11 cellular contexts compared by ENCODE assay signal in genomic region chr21:34383724-34384415, GRCh38. TPM values are rescaled to one million over a fixed set of nuclear protein-coding genes. Genes with fewer than 3 reads are reported as not detected.
DNase-seq lines count a peak whose midpoint lies in the region; ATAC-seq, FAIRE-seq and TF ChIP-seq lines count a peak whose summit lies in the region.
"Not testable (repeated sequence)": the region's sequence is repeated elsewhere in the genome, so short reads cannot be mapped to it uniquely, and the experiment has no call there.
"Had no signal": no experiment of that assay in that cellular context is flagged by ENCODE, and none has a peak within 500 bp of the region (broad histone marks: within the 10 kb centered on the region; RNA-seq: fewer than 3 reads in every experiment).

No MANE protein-coding gene starts in this region.

- not testable (repeated sequence) for H4K5ac ChIP-seq in H1 (ENCODE audit: insufficient read length, low read depth, low read length)

- ATAC-seq in GM18868 (IDR thresholded peaks at IDR 0.05; ENCODE audit: unreplicated experiment) (peak; percentile 90), GM19455 (IDR thresholded peaks at IDR 0.05; ENCODE audit: unreplicated experiment) (peak; percentile 91), GM21723 (IDR thresholded peaks at IDR 0.05; ENCODE audit: unreplicated experiment) (peak; percentile 96), HG02870 (IDR thresholded peaks at IDR 0.05; ENCODE audit: unreplicated experiment) (peak; percentile 92), HG03280 (IDR thresholded peaks at IDR 0.05; ENCODE audit: unreplicated experiment) (peak; percentile 97), T-helper 17 cell (peak; percentile 53)

- H2AK5ac ChIP-seq in H1 (ENCODE audit: low read depth, low read length): not testable (repeated sequence)

- H3K27ac Mint-ChIP-seq in T-helper 17 cell: not testable (repeated sequence)

- not testable (repeated sequence) for H3K79me2 ChIP-seq in H1 (ENCODE audit: control insufficient read depth in 1 of 2, insufficient read depth in 2 of 2, low read length in 2 of 2)

- not testable (repeated sequence) for H3K36me3 Mint-ChIP-seq in T-helper 17 cell (ENCODE audit: low read depth)

- H2AFZ ChIP-seq in H1 (ENCODE audit: low read length): not testable (repeated sequence)

- TF ChIP-seq EP300 in H1 (IDR thresholded peaks at IDR 0.05; ENCODE audit: borderline replicate concordance in 1 of 2, low read depth in 2 of 2, low read length in 2 of 2): not testable (repeated sequence)

- not testable (repeated sequence) for H3K18ac ChIP-seq in H1 (ENCODE audit: extremely low read depth, low read length)

- not testable (repeated sequence) for DNase-seq in T-helper 17 cell; H1 (ENCODE audit: low read depth in 1 of 2, low spot score in 2 of 2)

- H2BK12ac ChIP-seq in H1 (ENCODE audit: low read depth, low read length): not testable (repeated sequence)

- not testable (repeated sequence) for H3K9me3 ChIP-seq in T-helper 17 cell (ENCODE audit: control insufficient read depth, low read length, poor library complexity, severe bottlenecking); H1 (ENCODE audit: insufficient read depth in 2 of 2, low read depth in 1 of 2, low read length in 1 of 2)

- not testable (repeated sequence) for H3K4me1 Mint-ChIP-seq in T-helper 17 cell

- H4K91ac ChIP-seq in H1 (replicated peaks; ENCODE audit: insufficient read length, low read length): not testable (repeated sequence)

- not testable (repeated sequence) for H3K27me3 Mint-ChIP-seq in T-helper 17 cell

- not testable (repeated sequence) for H3K4me2 ChIP-seq in H1 (ENCODE audit: insufficient read depth in 1 of 2, low read depth in 2 of 2, low read length in 2 of 2)

- H2BK120ac ChIP-seq in H1 (replicated peaks; ENCODE audit: low read depth, low read length): not testable (repeated sequence)

- H4K8ac ChIP-seq in H1 (ENCODE audit: extremely low read depth, insufficient read depth, low read length): not testable (repeated sequence)

- not testable (repeated sequence) for H3K23me2 ChIP-seq in H1 (ENCODE audit: low read depth, low read length)

- CTCF ChIA-PET in H1 (lab: Charles Lee; ENCODE audit: partially characterized antibody): not testable (repeated sequence)

- H3K27ac ChIP-seq in H1 (ENCODE audit: low read depth, low read length): not testable (repeated sequence)

- FAIRE-seq in H1 (lab: Jason Lieb, UNC): peak; percentile 89

- not testable (repeated sequence) for H3K14ac ChIP-seq in H1 (ENCODE audit: insufficient read length)

- H4K20me1 ChIP-seq in H1 (replicated peaks in 1 of 2; ENCODE audit: control insufficient read depth in 1 of 2, insufficient read depth in 2 of 2, low read length in 2 of 2): not testable (repeated sequence)

- not testable (repeated sequence) for H3K4me3 Mint-ChIP-seq in T-helper 17 cell

- not testable (repeated sequence) for TF ChIP-seq CTCF in H1 (IDR thresholded peaks at IDR 0.05; ENCODE audit: control extremely low read depth in 1 of 3, insufficient read depth in 1 of 3, low read depth in 1 of 3, low read length in 3 of 3)

- not testable (repeated sequence) for H3K56ac ChIP-seq in H1 (replicated peaks; ENCODE audit: insufficient read length, low read depth, low read length)

- not testable (repeated sequence) for H3K23ac ChIP-seq in H1 (ENCODE audit: insufficient read length)

- TF ChIP-seq POLR2A in H1 (IDR thresholded peaks at IDR 0.05; ENCODE audit: control extremely low read depth in 1 of 2, low read depth in 2 of 2, low read length in 2 of 2): not testable (repeated sequence)

- not testable (repeated sequence) for TF ChIP-seq RAD21 in H1 (IDR thresholded peaks at IDR 0.05 in 1 of 2, conservative IDR thresholded peaks at IDR 0.05 in 1 of 2; ENCODE audit: low read depth in 2 of 2, low read length in 2 of 2)

- H2BK20ac ChIP-seq in H1 (ENCODE audit: low read length): not testable (repeated sequence)

- not testable (repeated sequence) for H3K9ac ChIP-seq in H1 (replicated peaks in 1 of 4; ENCODE audit: extremely low read depth in 1 of 4, low read depth in 3 of 4, low read length in 3 of 4)

- POLR2A ChIA-PET in H1 (lab: Charles Lee; ENCODE audit: partially characterized antibody): not testable (repeated sequence)

- no CpG with 5 or more reads among the region's 14 CpGs for WGBS in H1 (ENCODE audit: extremely low coverage in 1 of 2, insufficient coverage in 1 of 2, insufficient read length in 1 of 2, insufficient replicate concordance in 2 of 2, low coverage in 1 of 2, low lambda C conversion rate in 2 of 2, missing lambda C conversion rate in 1 of 2), 2 experiments

- H3K27me3 ChIP-seq in H1 (replicated peaks in 1 of 4; ENCODE audit: control insufficient read depth in 3 of 4, extremely low read depth in 1 of 4, insufficient read depth in 3 of 4, low read length in 3 of 4): not testable (repeated sequence)

- not testable (repeated sequence) for H3K36me3 ChIP-seq in H1 (ENCODE audit: control insufficient read depth in 2 of 4, insufficient read depth in 4 of 4, low read length in 3 of 4)

- not testable (repeated sequence) for H3K79me1 ChIP-seq in H1 (ENCODE audit: low read depth, low read length)

- H3K4ac ChIP-seq in H1 (replicated peaks; ENCODE audit: insufficient read length, low read depth, low read length): not testable (repeated sequence)

- H3K4me3 ChIP-seq in H1 (ENCODE audit: extremely low read depth in 1 of 4, insufficient read depth in 2 of 4, low read depth in 3 of 4, low read length in 4 of 4): not testable (repeated sequence)

- not testable (repeated sequence) for H2BK5ac ChIP-seq in H1 (ENCODE audit: low read depth, low read length)

- H2BK15ac ChIP-seq in H1 (ENCODE audit: low read length): not testable (repeated sequence)

- H3K4me1 ChIP-seq in H1 (replicated peaks in 1 of 4; ENCODE audit: control insufficient read depth in 3 of 4, insufficient read depth in 4 of 4, low read length in 3 of 4): not testable (repeated sequence)

RNA-seq across cellular contexts. Expression of gene SMIM11, which starts 8.6 kb away (rescaled TPM):
- 1 to 10 TPM in 1 of 2 donors, under 1 TPM in 1; 0.90 to 4.3 TPM for total RNA-seq in T-helper 17 cell
- 1.0 and 20.2 TPM in 2 replicates for total RNA-seq in H1 (2021; fragmentation: NEBNext Ultra II Directional; extraction: Animal tissue kit (Norgen Biotek cat#: 25700))
- 1.6 and 3.2 TPM in 2 replicates for polyA plus RNA-seq in H1 (2011; rRNA removed)
- polyA plus RNA-seq in H1 (2011; cell fraction: cytosol; rRNA removed): 7.8 TPM
- 4.7 TPM for polyA plus RNA-seq in H1 (2011; cell fraction: nucleus; rRNA removed)
- polyA plus RNA-seq in H1 (2012, experiment 1 of 2): 1.7 to 7.4 TPM (median 3.4 TPM) in 4 replicates
- polyA plus RNA-seq in H1 (2012, experiment 2 of 2): 0.59 TPM
- polyA plus RNA-seq in H1 (2013, experiment 1 of 2): 10.2 TPM
- 8.4 TPM for polyA plus RNA-seq in H1 (2013, experiment 2 of 2)
- 4.4 TPM in 2 replicates for polyA minus RNA-seq in H1 (2011; rRNA and poly(A)+ RNA removed)
- 1.3 TPM for polyA minus RNA-seq in H1 (2011; cell fraction: cytosol; rRNA and poly(A)+ RNA removed)
- polyA minus RNA-seq in H1 (2011; cell fraction: nucleus; rRNA and poly(A)+ RNA removed): 3.6 TPM

RNA-seq across cellular contexts. Expression of gene KCNE2, which starts 20.1 kb away (rescaled TPM):
- not detected for total RNA-seq in T-helper 17 cell
- 0.31 and 0.37 TPM in 2 replicates for total RNA-seq in H1 (2021; fragmentation: NEBNext Ultra II Directional; extraction: Animal tissue kit (Norgen Biotek cat#: 25700))
- 0.09 and 0.14 TPM in 2 replicates for polyA plus RNA-seq in H1 (2011; rRNA removed)
- polyA plus RNA-seq in H1 (2011; cell fraction: cytosol; rRNA removed): not detected
- polyA plus RNA-seq in H1 (2011; cell fraction: nucleus; rRNA removed): 0.47 TPM
- polyA plus RNA-seq in H1 (2012, experiment 1 of 2): 0.24 to 1.5 TPM (median 0.73 TPM) in 4 replicates
- 0.68 TPM for polyA plus RNA-seq in H1 (2012, experiment 2 of 2)
- 0.12 TPM for polyA plus RNA-seq in H1 (2013, experiment 1 of 2)
- 0.26 TPM for polyA plus RNA-seq in H1 (2013, experiment 2 of 2)
- polyA minus RNA-seq in H1 (2011; rRNA and poly(A)+ RNA removed): not detected in 2 replicates
- not detected for polyA minus RNA-seq in H1 (2011; cell fraction: cytosol; rRNA and poly(A)+ RNA removed)
- polyA minus RNA-seq in H1 (2011; cell fraction: nucleus; rRNA and poly(A)+ RNA removed): not detected
- total RNA-seq: H4, lower lobe of right lung, pulmonary artery endothelial cell, upper lobe of left lung had no signal

RNA-seq across cellular contexts. Expression of gene SMIM34, which starts 39.9 kb away (rescaled TPM):
- not detected for total RNA-seq in T-helper 17 cell
- not detected in 2 replicates for total RNA-seq in H1 (2021; fragmentation: NEBNext Ultra II Directional; extraction: Animal tissue kit (Norgen Biotek cat#: 25700))
- polyA plus RNA-seq in H1 (2011; rRNA removed): not detected in 2 replicates
- polyA plus RNA-seq in H1 (2011; cell fraction: cytosol; rRNA removed): not detected
- not detected for polyA plus RNA-seq in H1 (2011; cell fraction: nucleus; rRNA removed)
- polyA plus RNA-seq in H1 (2012, experiment 1 of 2): not detected in 4 replicates
- polyA plus RNA-seq in H1 (2012, experiment 2 of 2): not detected
- not detected for polyA plus RNA-seq in H1 (2013, experiment 1 of 2)
- polyA plus RNA-seq in H1 (2013, experiment 2 of 2): not detected
- not detected in 2 replicates for polyA minus RNA-seq in H1 (2011; rRNA and poly(A)+ RNA removed)
- polyA minus RNA-seq in H1 (2011; cell fraction: cytosol; rRNA and poly(A)+ RNA removed): not detected
- not detected for polyA minus RNA-seq in H1 (2011; cell fraction: nucleus; rRNA and poly(A)+ RNA removed)
- total RNA-seq: H4, pulmonary artery endothelial cell had no signal
